In the genomic region with DNA sequence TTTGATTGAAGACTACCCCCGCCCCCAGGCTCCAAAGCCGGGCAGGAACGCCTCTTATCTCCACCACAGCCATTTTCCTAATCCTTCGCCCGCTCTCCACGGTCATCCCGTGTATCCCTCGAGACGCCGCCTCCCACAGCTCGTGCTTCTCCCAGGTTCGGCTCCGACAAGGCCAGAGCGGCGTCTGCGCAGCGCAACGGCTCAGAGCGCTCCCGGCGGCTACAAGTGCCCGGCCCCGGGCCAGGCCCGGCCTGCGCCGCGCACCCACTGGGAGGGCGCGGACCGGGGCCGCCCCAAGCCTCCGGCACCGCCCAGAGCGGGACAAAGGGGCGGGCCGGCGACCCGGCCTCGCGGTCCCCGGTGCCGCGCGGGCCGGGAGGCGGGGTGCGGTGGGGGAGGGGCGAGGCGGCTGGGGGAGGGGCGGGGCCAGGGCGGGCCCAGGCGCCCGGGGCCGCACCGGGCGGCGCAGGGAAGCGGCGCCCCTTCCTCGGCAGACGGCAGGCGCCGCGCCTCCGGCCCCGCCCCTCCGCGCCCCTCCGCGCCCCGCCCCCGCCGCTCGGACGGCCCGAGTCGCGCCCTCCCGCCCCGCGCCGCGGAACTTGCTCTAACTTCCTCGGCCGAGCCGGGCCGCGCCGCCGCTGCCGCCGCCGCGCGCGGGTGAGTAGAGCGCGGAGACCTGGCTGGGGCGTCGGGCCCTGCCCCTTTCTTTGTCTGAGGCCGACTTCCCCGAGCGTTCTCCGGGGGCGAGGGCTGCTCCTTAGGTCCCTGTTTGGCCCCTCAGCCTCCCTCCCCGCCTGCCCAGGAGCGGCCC, we compare ENCODE assay signal across 1 cellular context.
TF ChIP-seq lines count a peak whose summit lies in the region.

A gene with protein sequence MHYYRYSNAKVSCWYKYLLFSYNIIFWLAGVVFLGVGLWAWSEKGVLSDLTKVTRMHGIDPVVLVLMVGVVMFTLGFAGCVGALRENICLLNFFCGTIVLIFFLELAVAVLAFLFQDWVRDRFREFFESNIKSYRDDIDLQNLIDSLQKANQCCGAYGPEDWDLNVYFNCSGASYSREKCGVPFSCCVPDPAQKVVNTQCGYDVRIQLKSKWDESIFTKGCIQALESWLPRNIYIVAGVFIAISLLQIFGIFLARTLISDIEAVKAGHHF (plus strand): TSS at position 596 of the 811 bp plus-strand sequence. CDS start 34,924 bp downstream, outside the sequence.

TF ChIP-seq in HepG2, 621 proteins besides CTCF, POLR2A, EP300 and RAD21 (continued from another document and continues in another):
- TF ChIP-seq, protein P1, sequence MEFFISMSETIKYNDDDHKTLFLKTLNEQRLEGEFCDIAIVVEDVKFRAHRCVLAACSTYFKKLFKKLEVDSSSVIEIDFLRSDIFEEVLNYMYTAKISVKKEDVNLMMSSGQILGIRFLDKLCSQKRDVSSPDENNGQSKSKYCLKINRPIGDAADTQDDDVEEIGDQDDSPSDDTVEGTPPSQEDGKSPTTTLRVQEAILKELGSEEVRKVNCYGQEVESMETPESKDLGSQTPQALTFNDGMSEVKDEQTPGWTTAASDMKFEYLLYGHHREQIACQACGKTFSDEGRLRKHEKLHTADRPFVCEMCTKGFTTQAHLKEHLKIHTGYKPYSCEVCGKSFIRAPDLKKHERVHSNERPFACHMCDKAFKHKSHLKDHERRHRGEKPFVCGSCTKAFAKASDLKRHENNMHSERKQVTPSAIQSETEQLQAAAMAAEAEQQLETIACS (CRISPR knock-in tag; IDR thresholded peaks at IDR 0.05) = peak; percentile 32; the same call in 1 of the 2 replicates
- no peak for TF ChIP-seq MEIS2 (CRISPR knock-in tag; IDR thresholded peaks at IDR 0.05)
- peak; percentile 83 for TF ChIP-seq ZFX (CRISPR knock-in tag; IDR thresholded peaks at IDR 0.05; ENCODE audit: low read depth)
- peak; percentile 26; the same call in 1 of the 2 replicates for TF ChIP-seq ZNF598 (CRISPR knock-in tag; IDR thresholded peaks at IDR 0.05; ENCODE audit: borderline replicate concordance)
- peak; percentile 87 for TF ChIP-seq RBFOX2 (IDR thresholded peaks at IDR 0.05; ENCODE audit: low read depth, low read length)
- TF ChIP-seq PHF20 (CRISPR knock-in tag; IDR thresholded peaks at IDR 0.05) = peak; percentile 26
- TF ChIP-seq SIN3A (IDR thresholded peaks at IDR 0.05; ENCODE audit: borderline replicate concordance, low read depth, low read length) = peak; percentile 20; the same call in 1 of the 2 replicates
- no peak for TF ChIP-seq ZKSCAN5 (CRISPR knock-in tag; IDR thresholded peaks at IDR 0.05)
- TF ChIP-seq ZMYM4 (CRISPR knock-in tag; IDR thresholded peaks at IDR 0.05) = no peak
- peak; percentile 85 for TF ChIP-seq MAX (IDR thresholded peaks at IDR 0.05)
- TF ChIP-seq POLR2G (IDR thresholded peaks at IDR 0.05; ENCODE audit: low read depth, low read length) = peak; percentile 65
- no peak for TF ChIP-seq ZNF235 (CRISPR knock-in tag; IDR thresholded peaks at IDR 0.05; ENCODE audit: borderline replicate concordance)
- no peak for TF ChIP-seq ZBTB21 (CRISPR knock-in tag; IDR thresholded peaks at IDR 0.05)
- TF ChIP-seq FOXO1 (CRISPR knock-in tag; IDR thresholded peaks at IDR 0.05) = 0 out of 2 replicates have a peak, but pooled peaks have one; percentile 16
- TF ChIP-seq ZNF557 (CRISPR knock-in tag; IDR thresholded peaks at IDR 0.05) = 0 out of 2 replicates have a peak, but pooled peaks have one; percentile 41
- TF ChIP-seq ARID5B (CRISPR knock-in tag; IDR thresholded peaks at IDR 0.05) = 0 out of 2 replicates have a peak, but pooled peaks have one; percentile 16
- 0 out of 2 replicates have a peak, but pooled peaks have one; percentile 41 for TF ChIP-seq CREBL2 (CRISPR knock-in tag; IDR thresholded peaks at IDR 0.05; ENCODE audit: borderline replicate concordance)
- peak; percentile 32; the same call in 1 of the 2 replicates for TF ChIP-seq ZNF446 (CRISPR knock-in tag; IDR thresholded peaks at IDR 0.05)
- TF ChIP-seq, protein P2, sequence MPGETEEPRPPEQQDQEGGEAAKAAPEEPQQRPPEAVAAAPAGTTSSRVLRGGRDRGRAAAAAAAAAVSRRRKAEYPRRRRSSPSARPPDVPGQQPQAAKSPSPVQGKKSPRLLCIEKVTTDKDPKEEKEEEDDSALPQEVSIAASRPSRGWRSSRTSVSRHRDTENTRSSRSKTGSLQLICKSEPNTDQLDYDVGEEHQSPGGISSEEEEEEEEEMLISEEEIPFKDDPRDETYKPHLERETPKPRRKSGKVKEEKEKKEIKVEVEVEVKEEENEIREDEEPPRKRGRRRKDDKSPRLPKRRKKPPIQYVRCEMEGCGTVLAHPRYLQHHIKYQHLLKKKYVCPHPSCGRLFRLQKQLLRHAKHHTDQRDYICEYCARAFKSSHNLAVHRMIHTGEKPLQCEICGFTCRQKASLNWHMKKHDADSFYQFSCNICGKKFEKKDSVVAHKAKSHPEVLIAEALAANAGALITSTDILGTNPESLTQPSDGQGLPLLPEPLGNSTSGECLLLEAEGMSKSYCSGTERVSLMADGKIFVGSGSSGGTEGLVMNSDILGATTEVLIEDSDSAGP (CRISPR knock-in tag; IDR thresholded peaks at IDR 0.05; ENCODE audit: borderline replicate concordance) = peak; percentile 39; the same call in 1 of the 2 replicates
- TF ChIP-seq, protein P3, sequence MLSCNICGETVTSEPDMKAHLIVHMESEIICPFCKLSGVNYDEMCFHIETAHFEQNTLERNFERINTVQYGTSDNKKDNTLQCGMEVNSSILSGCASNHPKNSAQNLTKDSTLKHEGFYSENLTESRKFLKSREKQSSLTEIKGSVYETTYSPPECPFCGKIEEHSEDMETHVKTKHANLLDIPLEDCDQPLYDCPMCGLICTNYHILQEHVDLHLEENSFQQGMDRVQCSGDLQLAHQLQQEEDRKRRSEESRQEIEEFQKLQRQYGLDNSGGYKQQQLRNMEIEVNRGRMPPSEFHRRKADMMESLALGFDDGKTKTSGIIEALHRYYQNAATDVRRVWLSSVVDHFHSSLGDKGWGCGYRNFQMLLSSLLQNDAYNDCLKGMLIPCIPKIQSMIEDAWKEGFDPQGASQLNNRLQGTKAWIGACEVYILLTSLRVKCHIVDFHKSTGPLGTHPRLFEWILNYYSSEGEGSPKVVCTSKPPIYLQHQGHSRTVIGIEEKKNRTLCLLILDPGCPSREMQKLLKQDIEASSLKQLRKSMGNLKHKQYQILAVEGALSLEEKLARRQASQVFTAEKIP (CRISPR knock-in tag; IDR thresholded peaks at IDR 0.05; ENCODE audit: borderline replicate concordance) = no peak
- peak; percentile 98 for TF ChIP-seq MYPOP (CRISPR knock-in tag; IDR thresholded peaks at IDR 0.05)
- TF ChIP-seq RNF2 (conservative IDR thresholded peaks at IDR 0.05; ENCODE audit: low read depth) = 0 out of 2 replicates have a peak, but pooled peaks have one; percentile 20
- no peak for TF ChIP-seq SMAD3 (CRISPR knock-in tag; IDR thresholded peaks at IDR 0.05)
- peak; percentile 23; the same call in 1 of the 2 replicates for TF ChIP-seq TAF1 (CRISPR knock-in tag; IDR thresholded peaks at IDR 0.05)
- no peak for TF ChIP-seq ZNF460 (CRISPR knock-in tag; IDR thresholded peaks at IDR 0.05; ENCODE audit: borderline replicate concordance)
- TF ChIP-seq ZNF318 (CRISPR knock-in tag; IDR thresholded peaks at IDR 0.05) = no peak
- TF ChIP-seq, protein P4, sequence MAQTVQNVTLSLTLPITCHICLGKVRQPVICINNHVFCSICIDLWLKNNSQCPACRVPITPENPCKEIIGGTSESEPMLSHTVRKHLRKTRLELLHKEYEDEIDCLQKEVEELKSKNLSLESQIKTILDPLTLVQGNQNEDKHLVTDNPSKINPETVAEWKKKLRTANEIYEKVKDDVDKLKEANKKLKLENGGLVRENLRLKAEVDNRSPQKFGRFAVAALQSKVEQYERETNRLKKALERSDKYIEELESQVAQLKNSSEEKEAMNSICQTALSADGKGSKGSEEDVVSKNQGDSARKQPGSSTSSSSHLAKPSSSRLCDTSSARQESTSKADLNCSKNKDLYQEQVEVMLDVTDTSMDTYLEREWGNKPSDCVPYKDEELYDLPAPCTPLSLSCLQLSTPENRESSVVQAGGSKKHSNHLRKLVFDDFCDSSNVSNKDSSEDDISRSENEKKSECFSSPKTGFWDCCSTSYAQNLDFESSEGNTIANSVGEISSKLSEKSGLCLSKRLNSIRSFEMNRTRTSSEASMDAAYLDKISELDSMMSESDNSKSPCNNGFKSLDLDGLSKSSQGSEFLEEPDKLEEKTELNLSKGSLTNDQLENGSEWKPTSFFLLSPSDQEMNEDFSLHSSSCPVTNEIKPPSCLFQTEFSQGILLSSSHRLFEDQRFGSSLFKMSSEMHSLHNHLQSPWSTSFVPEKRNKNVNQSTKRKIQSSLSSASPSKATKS (CRISPR knock-in tag; IDR thresholded peaks at IDR 0.05) = no peak
- TF ChIP-seq ASH2L (IDR thresholded peaks at IDR 0.05; ENCODE audit: insufficient read length, low read depth, low read length) = peak; percentile 60
